Comparison of ENCODE assay signal across 14 cellular contexts in genomic region chr3:15265655-15266509, GRCh38. TPM values are rescaled to one million over a fixed set of nuclear protein-coding genes. Genes with fewer than 3 reads are reported as not detected.
DNase-seq lines count a peak whose midpoint lies in the region; ATAC-seq and TF ChIP-seq lines count a peak whose summit lies in the region.
"Had no signal": no experiment of that assay in that cellular context is flagged by ENCODE, and none has a peak within 500 bp of the region (broad histone marks: within the 10 kb centered on the region; RNA-seq: fewer than 3 reads in every experiment).

No MANE protein-coding gene starts in this region.

- peak overlapping the region; percentile 77 for H3K27ac Mint-ChIP-seq in activated naive CD4-positive, alpha-beta T cell treated with anti-CD3 and anti-CD28 coated beads, Interleukin-2, amount 50 U/mL, for 24 hours
- H3K27ac Mint-ChIP-seq in activated naive CD4-positive, alpha-beta T cell treated with anti-CD3 and anti-CD28 coated beads for 36 hours, result no peak overlapping the region
- no peak overlapping the region for H3K27ac Mint-ChIP-seq in activated T-helper 2 cell treated with anti-CD3 and anti-CD28 coated beads, Interferon-gamma antibody, Interleukin-2, Interleukin-4, amounts not matched to agents 10 μg/mL and 5 μg/mL and 100 μg/mL, durations not matched to agents 14 hours and 24 hours and 36 hours
- peak overlapping the region in 8 of 9 donors; percentile 52 to 88 (median 70) for H3K27ac Mint-ChIP-seq in naive thymus-derived CD4-positive, alpha-beta T cell

- peaks cover 5% of the 10 kb centered on the region for H3K36me3 Mint-ChIP-seq in activated naive CD4-positive, alpha-beta T cell treated with anti-CD3 and anti-CD28 coated beads, Interleukin-2, amount 50 U/mL, for 24 hours
- no peaks in the 10 kb centered on the region for H3K36me3 Mint-ChIP-seq in activated naive CD4-positive, alpha-beta T cell treated with anti-CD3 and anti-CD28 coated beads for 36 hours (ENCODE audit: low read depth)
- H3K36me3 Mint-ChIP-seq in activated T-helper 2 cell treated with anti-CD3 and anti-CD28 coated beads, Interferon-gamma antibody, Interleukin-2, Interleukin-4, amounts not matched to agents 10 μg/mL and 5 μg/mL and 100 μg/mL, durations not matched to agents 14 hours and 24 hours and 36 hours (ENCODE audit: low read depth), result peaks cover 24% of the 10 kb centered on the region
- peaks cover 0 to 22% (median 9%) of the 10 kb centered on the region in 5 donors for H3K36me3 Mint-ChIP-seq in naive thymus-derived CD4-positive, alpha-beta T cell

- ATAC-seq in naive thymus-derived CD4-positive, alpha-beta T cell, result no peak
- ATAC-seq in upper lobe of left lung (ENCODE audit: low FRiP score in 2 of 2), result no peak
- ATAC-seq in left colon, result no peak

- no peak for TF ChIP-seq POLR2A in upper lobe of left lung (IDR thresholded peaks at IDR 0.05)

- intact Hi-C loops in activated naive CD4-positive, alpha-beta T cell treated with anti-CD3 and anti-CD28 coated beads for 36 hours (cut with micrococcal nuclease), result loop anchor here (5.0 kb wide), 2 partner anchors 159 to 531 kb away; partner anchors contain the start of gene ANKRD28
- intact Hi-C loops in activated T-helper 2 cell treated with anti-CD3 and anti-CD28 coated beads, Interferon-gamma antibody, Interleukin-2, Interleukin-4, amounts not matched to agents 10 μg/mL and 5 μg/mL and 100 μg/mL, durations not matched to agents 14 hours and 24 hours and 36 hours (cut with micrococcal nuclease), result no loop called here
- intact Hi-C loops in naive thymus-derived CD4-positive, alpha-beta T cell (cut with micrococcal nuclease), result no loop called here
- intact Hi-C loops in left colon (cut with DNase I, micrococcal nuclease), result loop anchor here in 1 of 2 donors (5.0 kb wide), 2 partner anchors 66 to 111 kb away; partner anchors contain the start of gene SH3BP5

- no peak overlapping the region for H2AFZ ChIP-seq in hepatocyte

- H3K4me3 ChIP-seq in naive thymus-derived CD4-positive, alpha-beta T cell (ENCODE audit: low read length), result no peak overlapping the region
- H3K4me3 ChIP-seq in upper lobe of left lung (no peak overlapping the region), hepatocyte (no peak overlapping the region)
- H3K4me3 ChIP-seq: smooth muscle cell had no signal

- H3K9me3 ChIP-seq in naive thymus-derived CD4-positive, alpha-beta T cell (ENCODE audit: control insufficient read depth in 2 of 3, low read length in 3 of 3), result no peaks in the 10 kb centered on the region
- H3K9me3 ChIP-seq in upper lobe of left lung, result no peaks in the 10 kb centered on the region
- H3K9me3 ChIP-seq in hepatocyte (ENCODE audit: low read depth), result no peaks in the 10 kb centered on the region

- H3K27me3 Mint-ChIP-seq in activated naive CD4-positive, alpha-beta T cell treated with anti-CD3 and anti-CD28 coated beads, Interleukin-2, amount 50 U/mL, for 24 hours, result no peaks in the 10 kb centered on the region
- H3K27me3 Mint-ChIP-seq in activated naive CD4-positive, alpha-beta T cell treated with anti-CD3 and anti-CD28 coated beads for 36 hours (ENCODE audit: low read depth), result no peaks in the 10 kb centered on the region
- H3K27me3 Mint-ChIP-seq in activated T-helper 2 cell treated with anti-CD3 and anti-CD28 coated beads, Interferon-gamma antibody, Interleukin-2, Interleukin-4, amounts not matched to agents 10 μg/mL and 5 μg/mL and 100 μg/mL, durations not matched to agents 14 hours and 24 hours and 36 hours (ENCODE audit: low read depth), result no peaks in the 10 kb centered on the region
- no peaks in the 10 kb centered on the region for H3K27me3 Mint-ChIP-seq in naive thymus-derived CD4-positive, alpha-beta T cell

- CTCF ChIA-PET in activated naive CD4-positive, alpha-beta T cell treated with anti-CD3 and anti-CD28 coated beads for 36 hours (lab: Charles Lee), result interaction anchor here (0.5 to 9.2 kb wide), 17 partner anchors 9 to 291 kb away, joined by 3 to 169 read pairs (median 4); partner anchors contain the start of gene SH3BP5
- CTCF ChIA-PET in naive thymus-derived CD4-positive, alpha-beta T cell (lab: Charles Lee), result interaction anchor here (0.6 to 7.0 kb wide), 8 partner anchors 38 to 139 kb away, joined by 3 to 139 read pairs (median 9); partner anchors contain the start of genes CAPN7 and SH3BP5

- peaks cover 54% of the 10 kb centered on the region for H3K4me1 Mint-ChIP-seq in activated naive CD4-positive, alpha-beta T cell treated with anti-CD3 and anti-CD28 coated beads, Interleukin-2, amount 50 U/mL, for 24 hours
- H3K4me1 Mint-ChIP-seq in activated naive CD4-positive, alpha-beta T cell treated with anti-CD3 and anti-CD28 coated beads for 36 hours (ENCODE audit: low read depth), result peaks cover 46% of the 10 kb centered on the region
- peaks cover 28% of the 10 kb centered on the region for H3K4me1 Mint-ChIP-seq in activated T-helper 2 cell treated with anti-CD3 and anti-CD28 coated beads, Interferon-gamma antibody, Interleukin-2, Interleukin-4, amounts not matched to agents 10 μg/mL and 5 μg/mL and 100 μg/mL, durations not matched to agents 14 hours and 24 hours and 36 hours (ENCODE audit: low read depth)
- peaks cover 34 to 78% (median 60%) of the 10 kb centered on the region in 7 donors for H3K4me1 Mint-ChIP-seq in naive thymus-derived CD4-positive, alpha-beta T cell

- WGBS in upper lobe of left lung, 2 donors, result 87 to 89% methylated on average over 17 to 19 of the region's 19 CpGs
- WGBS in hepatocyte (ENCODE audit: low lambda C conversion rate, missing lambda C conversion rate), result 94% methylated on average over 19 of the region's 19 CpGs

- H3K4me3 Mint-ChIP-seq in activated naive CD4-positive, alpha-beta T cell treated with anti-CD3 and anti-CD28 coated beads, Interleukin-2, amount 50 U/mL, for 24 hours, result no peak overlapping the region
- H3K4me3 Mint-ChIP-seq in activated naive CD4-positive, alpha-beta T cell treated with anti-CD3 and anti-CD28 coated beads for 36 hours, result no peak overlapping the region
- no peak overlapping the region for H3K4me3 Mint-ChIP-seq in activated T-helper 2 cell treated with anti-CD3 and anti-CD28 coated beads, Interferon-gamma antibody, Interleukin-2, Interleukin-4, amounts not matched to agents 10 μg/mL and 5 μg/mL and 100 μg/mL, durations not matched to agents 14 hours and 24 hours and 36 hours (ENCODE audit: low read depth)
- H3K4me3 Mint-ChIP-seq in naive thymus-derived CD4-positive, alpha-beta T cell, result peak overlapping the region in 2 of 10 donors; percentile 24 to 71

- no peaks in the 10 kb centered on the region for H3K9me2 ChIP-seq in hepatocyte (replicated peaks; ENCODE audit: insufficient read depth)

- TF ChIP-seq CTCF in upper lobe of left lung (IDR thresholded peaks at IDR 0.05), result no peak
- TF ChIP-seq CTCF in hepatocyte (IDR thresholded peaks at IDR 0.05; ENCODE audit: poor library complexity), result no peak

- H3K27ac ChIP-seq in naive thymus-derived CD4-positive, alpha-beta T cell (ENCODE audit: low read depth, low read length), result no peak overlapping the region
- H3K27ac ChIP-seq in upper lobe of left lung (peak overlapping the region in 3 of 4 donors; percentile 22 to 52 (median 32)), hepatocyte (no peak overlapping the region)
- H3K27ac ChIP-seq: brain microvascular endothelial cell had no signal

- peaks cover 7% of the 10 kb centered on the region for H3K79me2 ChIP-seq in hepatocyte

- TF ChIP-seq EP300 in upper lobe of left lung (IDR thresholded peaks at IDR 0.05), result no peak

- POLR2A ChIA-PET in naive thymus-derived CD4-positive, alpha-beta T cell (lab: Charles Lee), result interaction anchor here (0.6 to 4.1 kb wide), 7 partner anchors 10 to 96 kb away, joined by 3 to 16 read pairs (median 6); partner anchors contain the start of genes CAPN7 and SH3BP5

- no peak for DNase-seq in activated naive CD4-positive, alpha-beta T cell treated with anti-CD3 and anti-CD28 coated beads for 36 hours
- DNase-seq in activated T-helper 2 cell treated with anti-CD3 and anti-CD28 coated beads, Interferon-gamma antibody, Interleukin-2, Interleukin-4, amounts not matched to agents 10 μg/mL and 5 μg/mL and 100 μg/mL, durations not matched to agents 14 hours and 24 hours and 36 hours (ENCODE audit: low spot score), result peak; percentile 7
- no peak for DNase-seq in naive thymus-derived CD4-positive, alpha-beta T cell
- DNase-seq in upper lobe of left lung (peak in 1 of 2 donors; percentile 16), left colon (no peak), NOMO-1 treated with dmso at 0.1 percent for 144 hours (lab: John Stamatoyannopoulos, UW; ENCODE audit: unreplicated experiment) (no peak), hepatocyte (ENCODE audit: low spot score) (no peak)
- DNase-seq: activated CD4-positive, alpha-beta T cell treated with anti-CD3 and anti-CD28 coated beads for 48 hours; brain microvascular endothelial cell; Karpas-422; NCI-H1105; NCI-H69 had no signal

- no peaks in the 10 kb centered on the region for H4K20me1 ChIP-seq in hepatocyte (ENCODE audit: insufficient read depth, poor library complexity, severe bottlenecking)

- H3K4me2 ChIP-seq in hepatocyte, result no peak overlapping the region
- H3K4me2 ChIP-seq: smooth muscle cell had no signal

- H3K4me1 ChIP-seq in naive thymus-derived CD4-positive, alpha-beta T cell (ENCODE audit: control insufficient read depth in 2 of 2, insufficient read depth in 2 of 2, low read length in 2 of 2), result peaks cover 39 to 48% of the 10 kb centered on the region in 2 donors
- peaks cover 36 to 58% (median 57%) of the 10 kb centered on the region in 4 donors for H3K4me1 ChIP-seq in upper lobe of left lung
- H3K4me1 ChIP-seq in hepatocyte (ENCODE audit: insufficient read depth), result peaks cover 3% of the 10 kb centered on the region

- H3K27me3 ChIP-seq in naive thymus-derived CD4-positive, alpha-beta T cell (ENCODE audit: control insufficient read depth in 2 of 2, insufficient read depth in 2 of 2, low read length in 2 of 2), result no peaks in the 10 kb centered on the region
- H3K27me3 ChIP-seq in upper lobe of left lung (no peaks in the 10 kb centered on the region), hepatocyte (no peaks in the 10 kb centered on the region)
- H3K27me3 ChIP-seq: brain microvascular endothelial cell had no signal

- peaks cover 0 to 18% (median 14%) of the 10 kb centered on the region in 3 experiments for H3K36me3 ChIP-seq in naive thymus-derived CD4-positive, alpha-beta T cell (ENCODE audit: control insufficient read depth in 2 of 3, insufficient read depth in 3 of 3, low read length in 3 of 3)
- H3K36me3 ChIP-seq in upper lobe of left lung (peaks cover 0 to 35% (median 16%) of the 10 kb centered on the region in 4 donors), hepatocyte (replicated peaks; ENCODE audit: insufficient read depth, low read depth) (no peaks in the 10 kb centered on the region)

- H3K9me3 Mint-ChIP-seq in activated naive CD4-positive, alpha-beta T cell treated with anti-CD3 and anti-CD28 coated beads, Interleukin-2, amount 50 U/mL, for 24 hours, result no peaks in the 10 kb centered on the region
- no peaks in the 10 kb centered on the region for H3K9me3 Mint-ChIP-seq in activated naive CD4-positive, alpha-beta T cell treated with anti-CD3 and anti-CD28 coated beads for 36 hours
- H3K9me3 Mint-ChIP-seq in activated T-helper 2 cell treated with anti-CD3 and anti-CD28 coated beads, Interferon-gamma antibody, Interleukin-2, Interleukin-4, amounts not matched to agents 10 μg/mL and 5 μg/mL and 100 μg/mL, durations not matched to agents 14 hours and 24 hours and 36 hours, result no peaks in the 10 kb centered on the region
- no peaks in the 10 kb centered on the region for H3K9me3 Mint-ChIP-seq in naive thymus-derived CD4-positive, alpha-beta T cell

RNA-seq across cellular contexts. Expression of gene CAPN7, which starts 59.8 kb away (rescaled TPM):
- total RNA-seq in activated naive CD4-positive, alpha-beta T cell treated with anti-CD3 and anti-CD28 coated beads for 36 hours, result 10 to 100 TPM; 23.7 to 26.1 TPM
- total RNA-seq in activated T-helper 2 cell treated with anti-CD3 and anti-CD28 coated beads, Interferon-gamma antibody, Interleukin-2, Interleukin-4, amounts not matched to agents 10 μg/mL and 5 μg/mL and 100 μg/mL, durations not matched to agents 14 hours and 24 hours and 36 hours, result 31.8 and 33.4 TPM in 2 replicates
- total RNA-seq in naive thymus-derived CD4-positive, alpha-beta T cell, result 100 to 1,000 TPM in 2 of 5 experiments, 10 to 100 TPM in 3; 34.4 to 104 (median 70.4) TPM
- 10 to 100 TPM; 23.4 to 33.9 TPM for polyA plus RNA-seq in naive thymus-derived CD4-positive, alpha-beta T cell
- total RNA-seq in upper lobe of left lung (100 to 1,000 TPM in 1 of 6 donors, 10 to 100 TPM in 5; 42.3 to 119 (median 46.2) TPM), left colon (10 to 100 TPM; 33.6 to 39.0 TPM), hepatocyte (48.5 and 60.3 TPM in 2 replicates)
- 21.6 and 24.3 TPM in 2 replicates for polyA plus RNA-seq in hepatocyte

Comparison
In these comparisons a context has a peak if more than half of its experiments do, and no peak if none do; other contexts are left out.
1. H3K27ac Mint-ChIP-seq: peak in activated naive CD4-positive, alpha-beta T cell treated with anti-CD3 and anti-CD28 coated beads, Interleukin-2, amount 50 U/mL, for 24 hours (single experiment) and naive thymus-derived CD4-positive, alpha-beta T cell (8 of 9); none in activated naive CD4-positive, alpha-beta T cell treated with anti-CD3 and anti-CD28 coated beads for 36 hours (single experiment) and activated T-helper 2 cell treated with anti-CD3 and anti-CD28 coated beads, Interferon-gamma antibody, Interleukin-2, Interleukin-4, amounts not matched to agents 10 μg/mL and 5 μg/mL and 100 μg/mL, durations not matched to agents 14 hours and 24 hours and 36 hours (single experiment).
2. H3K27ac ChIP-seq: peak in upper lobe of left lung (3 of 4); none in naive thymus-derived CD4-positive, alpha-beta T cell (single experiment) and hepatocyte (single experiment).